In genomic region chr10:29292406-29292805, GRCh38 we compare ENCODE assay signal across 4 cellular contexts. TPM values are rescaled to one million over a fixed set of nuclear protein-coding genes. Genes with fewer than 3 reads are reported as not detected.
"Had no signal": no experiment of that assay in that cellular context is flagged by ENCODE, and none has a peak within 500 bp of the region (broad histone marks: within the 10 kb centered on the region; RNA-seq: fewer than 3 reads in every experiment).

No MANE protein-coding gene starts in this region.

RNA-seq across cellular contexts. Expression of gene LYZL1, which starts 3.5 kb away (rescaled TPM):
- total RNA-seq: LHCN-M2, M059J, MCF 10A, NCI-H460 had no signal
